Comparison of ENCODE assay signal across 8 cellular contexts in the genomic region with DNA sequence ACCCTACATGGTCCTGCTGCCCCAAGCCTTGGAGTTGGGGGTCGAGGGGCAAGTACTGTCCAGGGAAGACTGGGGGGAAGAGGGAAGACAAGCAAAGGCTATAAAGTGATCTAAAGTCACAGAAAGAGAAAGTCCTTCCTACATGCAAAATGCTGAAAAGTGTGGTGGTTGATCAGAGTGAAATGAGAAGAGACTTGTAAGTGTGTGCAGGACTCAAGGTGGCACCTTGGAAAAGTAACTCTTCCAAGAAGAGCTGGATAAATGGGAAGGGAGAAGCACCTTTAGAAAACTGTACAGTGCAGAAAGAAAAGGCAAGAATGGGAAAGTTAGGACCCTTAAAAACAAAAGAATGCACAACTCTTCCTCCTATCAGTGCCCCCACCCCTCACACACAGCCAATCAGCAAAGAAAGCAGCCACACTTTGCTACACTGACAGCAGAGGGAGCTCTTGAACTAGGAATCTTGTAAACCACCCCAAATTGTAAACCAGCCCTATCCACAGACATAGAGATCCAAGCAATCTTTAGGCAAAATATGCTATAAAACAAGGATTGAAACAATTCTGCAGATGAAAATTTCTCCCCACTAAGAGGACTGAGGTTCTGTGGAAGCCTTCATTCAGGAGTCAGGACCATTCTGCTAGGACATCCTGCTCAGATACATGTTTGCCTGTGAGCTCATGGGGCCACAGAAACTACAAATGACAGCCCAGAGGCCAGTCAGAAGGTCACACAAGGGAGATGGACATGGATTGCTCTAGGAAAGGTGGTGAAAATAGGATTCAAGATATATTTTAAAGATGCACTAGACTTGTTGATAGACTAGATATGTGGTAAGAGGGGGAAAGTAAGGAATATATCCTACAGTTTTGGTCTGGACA.
DNase-seq lines count a peak whose midpoint lies in the region; ATAC-seq and TF ChIP-seq lines count a peak whose summit lies in the region.

No MANE protein-coding gene starts in this region.

- no peak overlapping the region for H3K4me3 ChIP-seq in HAP-1
- H3K4me3 ChIP-seq in kidney epithelial cell (ENCODE audit: low read depth, low read length): no peak overlapping the region

- H3K9me3 ChIP-seq in HAP-1: no peaks in the 10 kb centered on the region

- peak; percentile 70 for TF ChIP-seq CTCF in kidney epithelial cell (IDR thresholded peaks at IDR 0.05; ENCODE audit: insufficient read depth, low read length, poor library complexity, severe bottlenecking)

- H3K27me3 ChIP-seq in HAP-1 (ENCODE audit: low read depth) (peaks cover 5% of the 10 kb centered on the region; the same call in 1 of the 2 replicates), kidney epithelial cell (ENCODE audit: control insufficient read depth, insufficient read depth, low read length) (no peaks in the 10 kb centered on the region)

- peak; percentile 64 for DNase-seq in NCI-H510A treated with DMSO at 0.1 percent for 48 hours (lab: John Stamatoyannopoulos, UW)
- no peak for DNase-seq in NCI-H510A (lab: John Stamatoyannopoulos, UW)
- peak; percentile 36 to 56 for DNase-seq in HAP-1 (ENCODE audit: low spot score in 2 of 2)
- DNase-seq in NCI-H460 (ENCODE audit: extremely low read depth, low read depth): peak; percentile 63
- DNase-seq in astrocyte of the hippocampus (ENCODE audit: low read depth, low spot score): peak; percentile 25
- DNase-seq in kidney epithelial cell (ENCODE audit: low read depth): no peak

- in situ Hi-C loops in HAP-1 (cut with MboI; ENCODE audit: low sequenced_read_pairs): no loop called here

- no peaks in the 10 kb centered on the region for H3K36me3 ChIP-seq in HAP-1 (replicated peaks)
- H3K36me3 ChIP-seq in kidney epithelial cell (ENCODE audit: control insufficient read depth, insufficient read depth, low read length): no peaks in the 10 kb centered on the region

- H3K4me1 ChIP-seq in HAP-1: no peaks in the 10 kb centered on the region

- ATAC-seq in GM21423 (IDR thresholded peaks at IDR 0.05; ENCODE audit: unreplicated experiment) (no peak), HG03025 (IDR thresholded peaks at IDR 0.05; ENCODE audit: low FRiP score, unreplicated experiment) (no peak)

Comparison
In these comparisons a context has a peak if more than half of its experiments do, and no peak if none do; other contexts are left out.
1. DNase-seq: peak in NCI-H510A treated with DMSO at 0.1 percent for 48 hours (single experiment), HAP-1 (2 of 2), NCI-H460 (single experiment) and astrocyte of the hippocampus (single experiment); none in NCI-H510A (single experiment) and kidney epithelial cell (single experiment).